Comparison of ENCODE assay signal across 8 cellular contexts in genomic region chr4:39699676-39700409, GRCh38. TPM values are rescaled to one million over a fixed set of nuclear protein-coding genes. Genes with fewer than 3 reads are reported as not detected.
A peak's percentile ranks its signal among the peaks of the same experiment; 100 is the strongest.
DNase-seq lines count a peak whose midpoint lies in the region; FAIRE-seq and TF ChIP-seq lines count a peak whose summit lies in the region.

No MANE protein-coding gene starts in this region.

- no peak for TF ChIP-seq CTCF in endodermal cell (conservative IDR thresholded peaks at IDR 0.05)

- no peaks in the 10 kb centered on the region for H3K9me3 Mint-ChIP-seq in endodermal cell

- peaks cover 20% of the 10 kb centered on the region for H3K36me3 ChIP-seq in endodermal cell (ENCODE audit: control insufficient read depth, insufficient read depth, low read length)

- H3K36me3 Mint-ChIP-seq in endodermal cell (ENCODE audit: low read depth), result peaks cover 18% of the 10 kb centered on the region

- no peak for DNase-seq in GM12891 (ENCODE audit: insufficient read length, low spot score)
- peak; percentile 63 for DNase-seq in OCI-M1 (lab: John Stamatoyannopoulos, UW)
- DNase-seq in endodermal cell, result no peak
- peak; percentile 65 for DNase-seq in renal cortical epithelial cell (ENCODE audit: low read depth)
- DNase-seq in SHP77 treated with DMSO at 0.1 percent for 48 hours (lab: John Stamatoyannopoulos, UW), result no peak
- DNase-seq in NCI-H128 (lab: John Stamatoyannopoulos, UW; ENCODE audit: unreplicated experiment), result no peak
- DNase-seq in NK-92 (lab: John Stamatoyannopoulos, UW; ENCODE audit: unreplicated experiment), result no peak
- no peak for DNase-seq in SK-N-DZ (ENCODE audit: low spot score)

- H3K9me3 ChIP-seq in endodermal cell (ENCODE audit: control insufficient read depth, low read length), result no peaks in the 10 kb centered on the region

- no peak overlapping the region for H3K27ac ChIP-seq in endodermal cell (ENCODE audit: low read depth, low read length)

- peaks cover 2% of the 10 kb centered on the region for H3K27me3 Mint-ChIP-seq in endodermal cell (ENCODE audit: insufficient read depth)

- H3K27me3 ChIP-seq in endodermal cell (ENCODE audit: control insufficient read depth, insufficient read depth, low read length, poor library complexity, severe bottlenecking), result no peaks in the 10 kb centered on the region

- peak overlapping the region; percentile 100 for H3K4me3 ChIP-seq in endodermal cell (ENCODE audit: low read length)

- WGBS in endodermal cell (ENCODE audit: insufficient coverage in 1 of 2, insufficient read length in 1 of 2), 2 experiments, result 38 to 58% methylated on average over 3 to 4 of the region's 4 CpGs

- no peaks in the 10 kb centered on the region for H3K4me1 ChIP-seq in endodermal cell (ENCODE audit: control insufficient read depth, insufficient read depth, low read length)

- peak overlapping the region; percentile 93 for H3K9ac ChIP-seq in endodermal cell (ENCODE audit: extremely low read depth, low read length, poor library complexity, severe bottlenecking)

- peak overlapping the region; percentile 24 for H3K27ac Mint-ChIP-seq in endodermal cell

- H3K4me3 Mint-ChIP-seq in endodermal cell, result peak overlapping the region; percentile 99

- TF ChIP-seq POLR2A in GM12891 (IDR thresholded peaks at IDR 0.05; ENCODE audit: low read depth, low read length), result no peak

- FAIRE-seq in GM12891 (lab: Jason Lieb, UNC), result peak; percentile 28

- peaks cover 18% of the 10 kb centered on the region for H3K4me1 Mint-ChIP-seq in endodermal cell

TF ChIP-seq in GM12891, 5 proteins besides CTCF, POLR2A, EP300 and RAD21:
- TF ChIP-seq TAF1 (IDR thresholded peaks at IDR 0.05; ENCODE audit: low read depth, low read length), result no peak
TF ChIP-seq in GM12891: peak in this region for 0.

RNA-seq across cellular contexts. Expression of gene UBE2K, which starts 1.9 kb away (rescaled TPM):
- 93.1 TPM for polyA plus RNA-seq in GM12891 (2012; ENCODE audit: low read depth, missing spikeins)
- total RNA-seq in endodermal cell (100 to 1,000 TPM; 139 to 143 TPM), renal cortical epithelial cell (22.7 and 52.9 TPM in 2 replicates)
- 107 TPM for polyA plus RNA-seq in endodermal cell (2013, experiment 1 of 2)
- 93.9 TPM for polyA plus RNA-seq in endodermal cell (2013, experiment 2 of 2)
- 19.9 and 23.2 TPM in 2 replicates for polyA plus RNA-seq in SK-N-DZ (2014; cell fraction: cytosol; rRNA removed)
- 13.2 and 17.3 TPM in 2 replicates for polyA plus RNA-seq in SK-N-DZ (2014; cell fraction: nucleus; rRNA removed)

Comparison
In these comparisons a context has a peak if more than half of its experiments do, and no peak if none do; other contexts are left out.
1. DNase-seq: peak in OCI-M1 (single experiment) and renal cortical epithelial cell (single experiment); none in GM12891 (single experiment), endodermal cell (single experiment), SHP77 treated with DMSO at 0.1 percent for 48 hours (single experiment), NCI-H128 (single experiment), NK-92 (single experiment) and SK-N-DZ (single experiment).